ENCODE assay signal across 17 cellular contexts in genomic region chr3:131699001-131699400, GRCh38.
DNase-seq lines count a peak whose midpoint lies in the region; ATAC-seq, FAIRE-seq and TF ChIP-seq lines count a peak whose summit lies in the region.
"Had no signal": no experiment of that assay in that cellular context is flagged by ENCODE, and none has a peak within 500 bp of the region (broad histone marks: within the 10 kb centered on the region; RNA-seq: fewer than 3 reads in every experiment).

No MANE protein-coding gene starts in this region.

- H2AFZ ChIP-seq in GM23248 (no peak overlapping the region), astrocyte (ENCODE audit: low read depth, low read length) (no peak overlapping the region)

- no peak overlapping the region for H2BK5ac ChIP-seq in mesendoderm (ENCODE audit: low read length)

- no peak overlapping the region for H2BK120ac ChIP-seq in mesendoderm (ENCODE audit: low read depth, low read length)

- H3K4ac ChIP-seq in mesendoderm (ENCODE audit: low read depth, low read length) = no peak overlapping the region

- ATAC-seq in GM21390 (IDR thresholded peaks at IDR 0.05; ENCODE audit: unreplicated experiment) = no peak
- ATAC-seq: HepG2 had no signal

- H3K4me1 ChIP-seq in GM23248 (ENCODE audit: insufficient read depth) (peaks cover 48% of the 10 kb centered on the region), astrocyte (ENCODE audit: insufficient read depth, low read length) (peaks cover 3% of the 10 kb centered on the region), mesendoderm (ENCODE audit: control insufficient read depth, low read depth, low read length) (no peaks in the 10 kb centered on the region)
- H3K4me1 ChIP-seq: BLaER1 treated with 17β-estradiol and CSF1 and Interleukin-3, amounts not matched to agents 10 nM and 100 nM had no signal

- no peak overlapping the region for H3K18ac ChIP-seq in mesendoderm (ENCODE audit: low read length)

- no peak overlapping the region for H3K27ac Mint-ChIP-seq in astrocyte (ENCODE audit: unreplicated experiment)
- H3K27ac Mint-ChIP-seq: CD4-positive, CD25-positive, alpha-beta regulatory T cell had no signal

- TF ChIP-seq CTCF in AG10803 (conservative IDR thresholded peaks at IDR 0.05; ENCODE audit: low read length) (no peak), astrocyte (IDR thresholded peaks at IDR 0.05; ENCODE audit: insufficient read depth, low read depth, low read length) (no peak), brain microvascular endothelial cell (IDR thresholded peaks at IDR 0.05; ENCODE audit: low read depth, low read length, missing control alignments) (no peak), D721Med (IDR thresholded peaks at IDR 0.05; ENCODE audit: insufficient read depth, missing control alignments) (no peak)

- 0 to 3% methylated on average over 1 of the region's 1 CpG for WGBS in GM23248 (ENCODE audit: low coverage in 1 of 2, low lambda C conversion rate in 2 of 2, missing lambda C conversion rate in 2 of 2), 2 experiments
- WGBS in mesendoderm (ENCODE audit: extremely low coverage, insufficient coverage, low lambda C conversion rate) = no CpG with 5 or more reads among the region's 1 CpG

- peak overlapping the region; percentile 62 for H3K4me2 ChIP-seq in GM23248 (ENCODE audit: unreplicated experiment)
- no peak overlapping the region for H3K4me2 ChIP-seq in astrocyte (ENCODE audit: low read length)
- no peak overlapping the region for H3K4me2 ChIP-seq in mesendoderm (ENCODE audit: low read length)
- H3K4me2 ChIP-seq: BLaER1 treated with 17β-estradiol and CSF1 and Interleukin-3, amounts not matched to agents 10 nM and 100 nM; KMS-11 had no signal

- no peaks in the 10 kb centered on the region for H3K79me1 ChIP-seq in mesendoderm (ENCODE audit: low read length)

- H3K9me3 Mint-ChIP-seq in astrocyte (ENCODE audit: unreplicated experiment) = no peaks in the 10 kb centered on the region

- in situ Hi-C loops in GM23248 (cut with MboI) (no loop called here), brain microvascular endothelial cell (cut with HindIII; ENCODE audit: low pct_ligation_motif_present, low sequenced_read_pairs) (no loop called here)

- peak; percentile 85 for DNase-seq in AG10803 (ENCODE audit: low read depth)
- DNase-seq in GM23248 = peak; percentile 53
- DNase-seq in astrocyte (ENCODE audit: low read depth) = peak; percentile 34
- DNase-seq in mesendoderm = peak; percentile 24
- DNase-seq in brain microvascular endothelial cell = no peak
- DNase-seq in D721Med (ENCODE audit: insufficient read length, low spot score) = no peak
- DNase-seq: 8988T; CD4-positive, CD25-positive, alpha-beta regulatory T cell; DMS 273 treated with DMSO at 0.1 percent for 48 hours; GDM1 had no signal

- no peaks in the 10 kb centered on the region for H3K9me2 ChIP-seq in GM23248 (ENCODE audit: insufficient read depth)

- H3K36me3 ChIP-seq in GM23248 (ENCODE audit: low read depth) (no peaks in the 10 kb centered on the region), astrocyte (ENCODE audit: insufficient read depth, low read length) (no peaks in the 10 kb centered on the region), mesendoderm (ENCODE audit: control insufficient read depth, insufficient read depth, low read length) (no peaks in the 10 kb centered on the region), brain microvascular endothelial cell (replicated peaks) (no peaks in the 10 kb centered on the region)
- H3K36me3 ChIP-seq: BLaER1 treated with 17β-estradiol and CSF1 and Interleukin-3, amounts not matched to agents 10 nM and 100 nM had no signal

- no peaks in the 10 kb centered on the region for H3K27me3 ChIP-seq in GM23248 (replicated peaks; ENCODE audit: insufficient read depth)
- H3K27me3 ChIP-seq in astrocyte (ENCODE audit: insufficient read depth, low read length) = no peaks in the 10 kb centered on the region
- no peaks in the 10 kb centered on the region for H3K27me3 ChIP-seq in mesendoderm (ENCODE audit: insufficient read depth, low read length, poor library complexity)
- no peaks in the 10 kb centered on the region for H3K27me3 ChIP-seq in brain microvascular endothelial cell (replicated peaks)
- H3K27me3 ChIP-seq: BLaER1 treated with 17β-estradiol and CSF1 and Interleukin-3, amounts not matched to agents 10 nM and 100 nM had no signal

- H3F3A ChIP-seq in GM23248 (ENCODE audit: insufficient read depth) = peaks cover 40% of the 10 kb centered on the region

- no peak overlapping the region for H4K8ac ChIP-seq in mesendoderm (ENCODE audit: low read depth, low read length)

- peak overlapping the region; percentile 17; the same call in 1 of the 2 replicates for H3K9ac ChIP-seq in GM23248
- no peak overlapping the region for H3K9ac ChIP-seq in astrocyte (ENCODE audit: low read length)
- no peak overlapping the region for H3K9ac ChIP-seq in mesendoderm (ENCODE audit: low read length)
- H3K9ac ChIP-seq: BLaER1 treated with 17β-estradiol and CSF1 and Interleukin-3, amounts not matched to agents 10 nM and 100 nM; KMS-11 had no signal

- FAIRE-seq in astrocyte (lab: Jason Lieb, UNC) = no peak
- FAIRE-seq in D721Med (lab: Jason Lieb, UNC) = no peak
- FAIRE-seq: GM19239, H54, HepG2, HTR-8/SVneo had no signal

- H3K9me3 ChIP-seq in GM23248 (ENCODE audit: low read depth) (no peaks in the 10 kb centered on the region), astrocyte (ENCODE audit: insufficient read depth, low read depth, low read length) (no peaks in the 10 kb centered on the region)
- H3K9me3 ChIP-seq: BLaER1 treated with 17β-estradiol and CSF1 and Interleukin-3, amounts not matched to agents 10 nM and 100 nM had no signal

- no peak overlapping the region for H2BK15ac ChIP-seq in mesendoderm (replicated peaks; ENCODE audit: low read depth)

- H3K36me3 Mint-ChIP-seq in astrocyte (ENCODE audit: low read depth, unreplicated experiment) = peaks cover 2% of the 10 kb centered on the region
- H3K36me3 Mint-ChIP-seq: CD4-positive, CD25-positive, alpha-beta regulatory T cell had no signal

- no peaks in the 10 kb centered on the region for H3K27me3 Mint-ChIP-seq in astrocyte (ENCODE audit: low read depth, unreplicated experiment)

- no peaks in the 10 kb centered on the region for H3K79me2 ChIP-seq in GM23248 (ENCODE audit: insufficient read depth)
- H3K79me2 ChIP-seq in astrocyte (ENCODE audit: insufficient read depth, low read length) = no peaks in the 10 kb centered on the region
- H3K79me2 ChIP-seq in mesendoderm (ENCODE audit: control insufficient read depth, insufficient read depth, low read length) = no peaks in the 10 kb centered on the region

- H4K20me1 ChIP-seq in GM23248 (ENCODE audit: insufficient read depth) (no peaks in the 10 kb centered on the region), astrocyte (ENCODE audit: insufficient read depth, low read length) (no peaks in the 10 kb centered on the region)
- H4K20me1 ChIP-seq: BLaER1 treated with 17β-estradiol and CSF1 and Interleukin-3, amounts not matched to agents 10 nM and 100 nM had no signal

- H3K4me3 ChIP-seq in AG10803 (ENCODE audit: low read length) (no peak overlapping the region), GM23248 (no peak overlapping the region; the same call in 1 of the 2 replicates), astrocyte (ENCODE audit: insufficient read depth, low read depth, low read length) (no peak overlapping the region), mesendoderm (ENCODE audit: low read length) (no peak overlapping the region), brain microvascular endothelial cell (ENCODE audit: low read depth, low read length) (no peak overlapping the region)
- H3K4me3 ChIP-seq: BLaER1 treated with 17β-estradiol and CSF1 and Interleukin-3, amounts not matched to agents 10 nM and 100 nM had no signal

- H3K27ac ChIP-seq in GM23248 (peak overlapping the region; percentile 59), astrocyte (ENCODE audit: low read depth, low read length) (no peak overlapping the region), mesendoderm (ENCODE audit: low read depth, low read length) (no peak overlapping the region), brain microvascular endothelial cell (no peak overlapping the region)
- H3K27ac ChIP-seq: BLaER1 treated with 17β-estradiol and CSF1 and Interleukin-3, amounts not matched to agents 10 nM and 100 nM; KMS-11 had no signal

- peaks cover 25% of the 10 kb centered on the region for H3K4me1 Mint-ChIP-seq in astrocyte (ENCODE audit: low read depth, unreplicated experiment)
- H3K4me1 Mint-ChIP-seq: CD4-positive, CD25-positive, alpha-beta regulatory T cell had no signal

- H3K23ac ChIP-seq in mesendoderm (ENCODE audit: low read length) = no peak overlapping the region

- no peak overlapping the region for H2AK5ac ChIP-seq in mesendoderm (ENCODE audit: low read length)

- H3K56ac ChIP-seq in mesendoderm (ENCODE audit: low read length) = no peak overlapping the region

- H4K5ac ChIP-seq in mesendoderm (ENCODE audit: low read length) = no peak overlapping the region

- H3K4me3 Mint-ChIP-seq in astrocyte (ENCODE audit: unreplicated experiment) = no peak overlapping the region
- H3K4me3 Mint-ChIP-seq: CD4-positive, CD25-positive, alpha-beta regulatory T cell had no signal

Comparison
In these comparisons a context has a peak if more than half of its experiments do, and no peak if none do; other contexts are left out.
1. DNase-seq: peak in AG10803 (single experiment), GM23248 (single experiment), astrocyte (single experiment) and mesendoderm (single experiment); none in brain microvascular endothelial cell (single experiment) and D721Med (single experiment).